In genomic region chr1:91827094-91828006, GRCh38 we compare ENCODE assay signal across 1 cellular context.
A peak's percentile ranks its signal among the peaks of the same experiment; 100 is the strongest.
TF ChIP-seq lines count a peak whose summit lies in the region.

No MANE protein-coding gene starts in this region.

TF ChIP-seq in HepG2, 621 proteins besides CTCF, POLR2A, EP300 and RAD21 (continued from another document and continues in another):
- peak; percentile 51; the same call in 1 of the 2 replicates for TF ChIP-seq ZNF687 (CRISPR knock-in tag; IDR thresholded peaks at IDR 0.05)
- TF ChIP-seq ERF (CRISPR knock-in tag; IDR thresholded peaks at IDR 0.05): peak; percentile 62
- no peak; the same call in 1 of the 2 replicates for TF ChIP-seq ZMYM4 (CRISPR knock-in tag; IDR thresholded peaks at IDR 0.05)
- TF ChIP-seq, protein P1, sequence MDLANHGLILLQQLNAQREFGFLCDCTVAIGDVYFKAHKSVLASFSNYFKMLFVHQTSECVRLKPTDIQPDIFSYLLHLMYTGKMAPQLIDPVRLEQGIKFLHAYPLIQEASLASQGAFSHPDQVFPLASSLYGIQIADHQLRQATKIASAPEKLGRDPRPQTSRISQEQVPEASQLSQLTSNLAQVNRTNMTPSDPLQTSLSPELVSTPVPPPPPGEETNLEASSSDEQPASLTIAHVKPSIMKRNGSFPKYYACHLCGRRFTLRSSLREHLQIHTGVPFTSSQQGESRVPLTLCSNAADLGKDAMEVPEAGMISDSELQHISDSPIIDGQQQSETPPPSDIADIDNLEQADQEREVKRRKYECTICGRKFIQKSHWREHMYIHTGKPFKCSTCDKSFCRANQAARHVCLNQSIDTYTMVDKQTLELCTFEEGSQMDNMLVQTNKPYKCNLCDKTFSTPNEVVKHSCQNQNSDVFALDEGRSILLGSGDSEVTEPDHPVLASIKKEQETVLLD (CRISPR knock-in tag; IDR thresholded peaks at IDR 0.05; ENCODE audit: low read depth): peak; percentile 30; the same call in 1 of the 2 replicates
- TF ChIP-seq TEAD3 (CRISPR knock-in tag; optimal IDR thresholded peaks at IDR 0.05; ENCODE audit: borderline replicate concordance): peak; percentile 81
- TF ChIP-seq FOXO1 (CRISPR knock-in tag; IDR thresholded peaks at IDR 0.05): peak; percentile 92
- TF ChIP-seq ZNF800 (CRISPR knock-in tag; IDR thresholded peaks at IDR 0.05): peak; percentile 22; the same call in 1 of the 2 replicates
- TF ChIP-seq JUNB (CRISPR knock-in tag; IDR thresholded peaks at IDR 0.05; ENCODE audit: borderline replicate concordance): peak; percentile 72; the same call in 1 of the 2 replicates
- TF ChIP-seq RCOR2 (CRISPR knock-in tag; IDR thresholded peaks at IDR 0.05): peak; percentile 41
- TF ChIP-seq, protein P2, sequence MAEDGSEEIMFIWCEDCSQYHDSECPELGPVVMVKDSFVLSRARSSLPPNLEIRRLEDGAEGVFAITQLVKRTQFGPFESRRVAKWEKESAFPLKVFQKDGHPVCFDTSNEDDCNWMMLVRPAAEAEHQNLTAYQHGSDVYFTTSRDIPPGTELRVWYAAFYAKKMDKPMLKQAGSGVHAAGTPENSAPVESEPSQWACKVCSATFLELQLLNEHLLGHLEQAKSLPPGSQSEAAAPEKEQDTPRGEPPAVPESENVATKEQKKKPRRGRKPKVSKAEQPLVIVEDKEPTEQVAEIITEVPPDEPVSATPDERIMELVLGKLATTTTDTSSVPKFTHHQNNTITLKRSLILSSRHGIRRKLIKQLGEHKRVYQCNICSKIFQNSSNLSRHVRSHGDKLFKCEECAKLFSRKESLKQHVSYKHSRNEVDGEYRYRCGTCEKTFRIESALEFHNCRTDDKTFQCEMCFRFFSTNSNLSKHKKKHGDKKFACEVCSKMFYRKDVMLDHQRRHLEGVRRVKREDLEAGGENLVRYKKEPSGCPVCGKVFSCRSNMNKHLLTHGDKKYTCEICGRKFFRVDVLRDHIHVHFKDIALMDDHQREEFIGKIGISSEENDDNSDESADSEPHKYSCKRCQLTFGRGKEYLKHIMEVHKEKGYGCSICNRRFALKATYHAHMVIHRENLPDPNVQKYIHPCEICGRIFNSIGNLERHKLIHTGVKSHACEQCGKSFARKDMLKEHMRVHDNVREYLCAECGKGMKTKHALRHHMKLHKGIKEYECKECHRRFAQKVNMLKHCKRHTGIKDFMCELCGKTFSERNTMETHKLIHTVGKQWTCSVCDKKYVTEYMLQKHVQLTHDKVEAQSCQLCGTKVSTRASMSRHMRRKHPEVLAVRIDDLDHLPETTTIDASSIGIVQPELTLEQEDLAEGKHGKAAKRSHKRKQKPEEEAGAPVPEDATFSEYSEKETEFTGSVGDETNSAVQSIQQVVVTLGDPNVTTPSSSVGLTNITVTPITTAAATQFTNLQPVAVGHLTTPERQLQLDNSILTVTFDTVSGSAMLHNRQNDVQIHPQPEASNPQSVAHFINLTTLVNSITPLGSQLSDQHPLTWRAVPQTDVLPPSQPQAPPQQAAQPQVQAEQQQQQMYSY (CRISPR knock-in tag; IDR thresholded peaks at IDR 0.05): no peak; the same call in 1 of the 2 replicates
- peak; percentile 91 for TF ChIP-seq PRDM10 (CRISPR knock-in tag; IDR thresholded peaks at IDR 0.05; ENCODE audit: low read depth)
- TF ChIP-seq ZNF382 (CRISPR knock-in tag; IDR thresholded peaks at IDR 0.05; ENCODE audit: borderline replicate concordance): no peak
- TF ChIP-seq KLF12 (CRISPR knock-in tag; IDR thresholded peaks at IDR 0.05; ENCODE audit: borderline replicate concordance): no peak; the same call in 1 of the 2 replicates
- no peak for TF ChIP-seq JARID2 (CRISPR knock-in tag; IDR thresholded peaks at IDR 0.05; ENCODE audit: insufficient replicate concordance)
- TF ChIP-seq, protein P3, sequence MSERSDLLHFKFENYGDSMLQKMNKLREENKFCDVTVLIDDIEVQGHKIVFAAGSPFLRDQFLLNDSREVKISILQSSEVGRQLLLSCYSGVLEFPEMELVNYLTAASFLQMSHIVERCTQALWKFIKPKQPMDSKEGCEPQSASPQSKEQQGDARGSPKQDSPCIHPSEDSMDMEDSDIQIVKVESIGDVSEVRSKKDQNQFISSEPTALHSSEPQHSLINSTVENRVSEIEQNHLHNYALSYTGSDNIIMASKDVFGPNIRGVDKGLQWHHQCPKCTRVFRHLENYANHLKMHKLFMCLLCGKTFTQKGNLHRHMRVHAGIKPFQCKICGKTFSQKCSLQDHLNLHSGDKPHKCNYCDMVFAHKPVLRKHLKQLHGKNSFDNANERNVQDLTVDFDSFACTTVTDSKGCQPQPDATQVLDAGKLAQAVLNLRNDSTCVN (CRISPR knock-in tag; IDR thresholded peaks at IDR 0.05; ENCODE audit: borderline replicate concordance): peak; percentile 78; the same call in 1 of the 2 replicates
- 0 out of 2 replicates have a peak, but pooled peaks have one; percentile 25 for TF ChIP-seq BORCS8-MEF2B (CRISPR knock-in tag; IDR thresholded peaks at IDR 0.05)
- TF ChIP-seq, protein P4, sequence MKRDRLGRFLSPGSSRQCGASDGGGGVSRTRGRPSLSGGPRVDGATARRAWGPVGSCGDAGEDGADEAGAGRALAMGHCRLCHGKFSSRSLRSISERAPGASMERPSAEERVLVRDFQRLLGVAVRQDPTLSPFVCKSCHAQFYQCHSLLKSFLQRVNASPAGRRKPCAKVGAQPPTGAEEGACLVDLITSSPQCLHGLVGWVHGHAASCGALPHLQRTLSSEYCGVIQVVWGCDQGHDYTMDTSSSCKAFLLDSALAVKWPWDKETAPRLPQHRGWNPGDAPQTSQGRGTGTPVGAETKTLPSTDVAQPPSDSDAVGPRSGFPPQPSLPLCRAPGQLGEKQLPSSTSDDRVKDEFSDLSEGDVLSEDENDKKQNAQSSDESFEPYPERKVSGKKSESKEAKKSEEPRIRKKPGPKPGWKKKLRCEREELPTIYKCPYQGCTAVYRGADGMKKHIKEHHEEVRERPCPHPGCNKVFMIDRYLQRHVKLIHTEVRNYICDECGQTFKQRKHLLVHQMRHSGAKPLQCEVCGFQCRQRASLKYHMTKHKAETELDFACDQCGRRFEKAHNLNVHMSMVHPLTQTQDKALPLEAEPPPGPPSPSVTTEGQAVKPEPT (CRISPR knock-in tag; IDR thresholded peaks at IDR 0.05; ENCODE audit: low read depth): no peak
- peak; percentile 28; the same call in 1 of the 2 replicates for TF ChIP-seq HNF4A (CRISPR knock-in tag; IDR thresholded peaks at IDR 0.05)
- TF ChIP-seq, protein P5, sequence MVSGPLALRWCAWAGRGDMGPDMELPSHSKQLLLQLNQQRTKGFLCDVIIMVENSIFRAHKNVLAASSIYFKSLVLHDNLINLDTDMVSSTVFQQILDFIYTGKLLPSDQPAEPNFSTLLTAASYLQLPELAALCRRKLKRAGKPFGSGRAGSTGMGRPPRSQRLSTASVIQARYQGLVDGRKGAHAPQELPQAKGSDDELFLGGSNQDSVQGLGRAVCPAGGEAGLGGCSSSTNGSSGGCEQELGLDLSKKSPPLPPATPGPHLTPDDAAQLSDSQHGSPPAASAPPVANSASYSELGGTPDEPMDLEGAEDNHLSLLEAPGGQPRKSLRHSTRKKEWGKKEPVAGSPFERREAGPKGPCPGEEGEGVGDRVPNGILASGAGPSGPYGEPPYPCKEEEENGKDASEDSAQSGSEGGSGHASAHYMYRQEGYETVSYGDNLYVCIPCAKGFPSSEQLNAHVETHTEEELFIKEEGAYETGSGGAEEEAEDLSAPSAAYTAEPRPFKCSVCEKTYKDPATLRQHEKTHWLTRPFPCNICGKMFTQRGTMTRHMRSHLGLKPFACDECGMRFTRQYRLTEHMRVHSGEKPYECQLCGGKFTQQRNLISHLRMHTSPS (CRISPR knock-in tag; IDR thresholded peaks at IDR 0.05; ENCODE audit: low read depth): peak; percentile 71; the same call in 1 of the 2 replicates
- TF ChIP-seq TFAP4 (IDR thresholded peaks at IDR 0.05; ENCODE audit: borderline replicate concordance, low read depth): peak; percentile 39; the same call in 1 of the 2 replicates
- 0 out of 2 replicates have a peak, but pooled peaks have one; percentile 10 for TF ChIP-seq ZBTB37 (CRISPR knock-in tag; IDR thresholded peaks at IDR 0.05)
